4 cellular contexts compared by ENCODE assay signal in genomic region chr17:47268964-47269363, GRCh38. TPM values are rescaled to one million over a fixed set of nuclear protein-coding genes. Genes with fewer than 3 reads are reported as not detected.
"Had no signal": no experiment of that assay in that cellular context is flagged by ENCODE, and none has a peak within 500 bp of the region (broad histone marks: within the 10 kb centered on the region; RNA-seq: fewer than 3 reads in every experiment).

No MANE protein-coding gene starts in this region.

RNA-seq across cellular contexts. Expression of gene ITGB3, which starts 15.3 kb away (rescaled TPM):
- total RNA-seq: HT-29 had no signal

RNA-seq across cellular contexts. Expression of gene MYL4, which starts 59.8 kb away (rescaled TPM):
- total RNA-seq: GM23248, H7, HT-29 had no signal
- polyA plus RNA-seq: GM23248, IgD-negative memory B cell had no signal
